ENCODE assay signal across 16 cellular contexts in genomic region chr7:3757059-3757458, GRCh38.
DNase-seq lines count a peak whose midpoint lies in the region; ATAC-seq and TF ChIP-seq lines count a peak whose summit lies in the region.
"Had no signal": no experiment of that assay in that cellular context is flagged by ENCODE, and none has a peak within 500 bp of the region (broad histone marks: within the 10 kb centered on the region; RNA-seq: fewer than 3 reads in every experiment).

No MANE protein-coding gene starts in this region.

- no peaks in the 10 kb centered on the region for H4K20me1 ChIP-seq in OCI-LY1 (ENCODE audit: insufficient read depth, low read length)

- H3K27ac Mint-ChIP-seq in WTC11, result 0 out of 2 replicates have a peak overlapping the region, but pooled peaks have one; percentile 24
- no peak overlapping the region for H3K27ac Mint-ChIP-seq in stimulated activated naive B cell treated with anti-CD40 and anti-IgM and Interleukin-4, amounts not matched to agents 10 μg/mL and 1 μg/mL and 100 μg/mL, for 72 hours
- H3K27ac Mint-ChIP-seq: CD4-positive, alpha-beta memory T cell; HFFc6 had no signal

- peak; percentile 9 for DNase-seq in SKM-1 treated with dmso at 0.1 percent for 144 hours (lab: John Stamatoyannopoulos, UW; ENCODE audit: unreplicated experiment)
- no peak for DNase-seq in SKM-1 (lab: John Stamatoyannopoulos, UW; ENCODE audit: unreplicated experiment)
- DNase-seq in WTC11 (ENCODE audit: low spot score), result no peak
- no peak for DNase-seq in stimulated activated naive B cell treated with anti-CD40 and anti-IgM and Interleukin-4, amounts not matched to agents 10 μg/mL and 1 μg/mL and 100 μg/mL, for 72 hours
- no peak for DNase-seq in T-helper 2 cell
- DNase-seq in NCI-H524 treated with DMSO at 0.1 percent for 48 hours (lab: John Stamatoyannopoulos, UW), result no peak
- DNase-seq in WERI-Rb-1, result no peak
- DNase-seq: C1 segment of cervical spinal cord; CD4-positive, alpha-beta memory T cell; COR-L47; DMS53; DMS79 treated with DMSO at 0.1 percent for 48 hours; GOT3; HFFc6 had no signal

- H2AFZ ChIP-seq in OCI-LY1 (ENCODE audit: low read length), result no peak overlapping the region

- no peak overlapping the region for H3K4me3 Mint-ChIP-seq in WTC11
- H3K4me3 Mint-ChIP-seq in stimulated activated naive B cell treated with anti-CD40 and anti-IgM and Interleukin-4, amounts not matched to agents 10 μg/mL and 1 μg/mL and 100 μg/mL, for 72 hours, result no peak overlapping the region
- H3K4me3 Mint-ChIP-seq: CD4-positive, alpha-beta memory T cell; HFFc6 had no signal

- no peak overlapping the region for H3K4me3 ChIP-seq in OCI-LY1 (ENCODE audit: low read depth, low read length, poor library complexity, severe bottlenecking)
- no peak overlapping the region for H3K4me3 ChIP-seq in WERI-Rb-1 (ENCODE audit: low read depth, low read length)
- H3K4me3 ChIP-seq: HAP-1 had no signal

- H3K4me1 Mint-ChIP-seq in WTC11, result peaks cover 26% of the 10 kb centered on the region
- H3K4me1 Mint-ChIP-seq in stimulated activated naive B cell treated with anti-CD40 and anti-IgM and Interleukin-4, amounts not matched to agents 10 μg/mL and 1 μg/mL and 100 μg/mL, for 72 hours, result peaks cover 4 to 5% of the 10 kb centered on the region in 2 donors
- H3K4me1 Mint-ChIP-seq: CD4-positive, alpha-beta memory T cell had no signal

- no peak overlapping the region for H3K9ac ChIP-seq in OCI-LY1 (ENCODE audit: low read length)

- POLR2A ChIA-PET in WTC11 (lab: Charles Lee), result no interaction called here

- peaks cover 8% of the 10 kb centered on the region; the same call in 1 of the 2 replicates for H3K9me3 Mint-ChIP-seq in WTC11
- H3K9me3 Mint-ChIP-seq in stimulated activated naive B cell treated with anti-CD40 and anti-IgM and Interleukin-4, amounts not matched to agents 10 μg/mL and 1 μg/mL and 100 μg/mL, for 72 hours, result peaks cover 0 to 3% of the 10 kb centered on the region in 2 donors
- H3K9me3 Mint-ChIP-seq: CD4-positive, alpha-beta memory T cell had no signal

- no peak for TF ChIP-seq CTCF in OCI-LY1 (IDR thresholded peaks at IDR 0.05; ENCODE audit: low read length)
- no peak for TF ChIP-seq CTCF in WTC11 (IDR thresholded peaks at IDR 0.05)
- no peak for TF ChIP-seq CTCF in WERI-Rb-1 (IDR thresholded peaks at IDR 0.05; ENCODE audit: low read depth, low read length)

- CTCF ChIA-PET in WTC11 (lab: Charles Lee), result no interaction called here

- H3K36me3 Mint-ChIP-seq in WTC11, result peaks cover 5% of the 10 kb centered on the region; the same call in 1 of the 2 replicates
- H3K36me3 Mint-ChIP-seq in stimulated activated naive B cell treated with anti-CD40 and anti-IgM and Interleukin-4, amounts not matched to agents 10 μg/mL and 1 μg/mL and 100 μg/mL, for 72 hours, result no peaks in the 10 kb centered on the region
- H3K36me3 Mint-ChIP-seq: CD4-positive, alpha-beta memory T cell had no signal

- H3K27ac ChIP-seq in OCI-LY1 (ENCODE audit: low read depth, low read length, poor library complexity, severe bottlenecking) (peak overlapping the region; percentile 30), WERI-Rb-1 (no peak overlapping the region)

- ATAC-seq in WTC11, result no peak
- peak; percentile 65 to 70 for ATAC-seq in stimulated activated naive B cell treated with anti-CD40 and anti-IgM and Interleukin-4, amounts not matched to agents 10 μg/mL and 1 μg/mL and 100 μg/mL, for 72 hours (replicated peaks)

- no peaks in the 10 kb centered on the region for H3K9me3 ChIP-seq in OCI-LY1 (ENCODE audit: low read length)
- no peaks in the 10 kb centered on the region for H3K9me3 ChIP-seq in WERI-Rb-1 (ENCODE audit: severe bottlenecking)
- H3K9me3 ChIP-seq: HAP-1 had no signal

- H3K36me3 ChIP-seq in OCI-LY1 (ENCODE audit: insufficient read depth, low read length) (no peaks in the 10 kb centered on the region), WERI-Rb-1 (no peaks in the 10 kb centered on the region)
- H3K36me3 ChIP-seq: HAP-1 had no signal

- H3K9me2 ChIP-seq in OCI-LY1 (ENCODE audit: low read depth, low read length), result no peaks in the 10 kb centered on the region

- H3K27me3 ChIP-seq in OCI-LY1 (ENCODE audit: insufficient read depth, low read length) (no peaks in the 10 kb centered on the region), WERI-Rb-1 (ENCODE audit: insufficient read depth, low read depth, severe bottlenecking) (no peaks in the 10 kb centered on the region)

- H3F3A ChIP-seq in OCI-LY1 (ENCODE audit: insufficient read depth, low read length), result no peaks in the 10 kb centered on the region

- no peaks in the 10 kb centered on the region for H3K79me2 ChIP-seq in OCI-LY1 (ENCODE audit: insufficient read depth, low read length)

- peaks cover 33% of the 10 kb centered on the region for H3K4me1 ChIP-seq in OCI-LY1 (ENCODE audit: insufficient read depth, low read length, severe bottlenecking)
- H3K4me1 ChIP-seq: HAP-1 had no signal

- H3K27me3 Mint-ChIP-seq in WTC11 (ENCODE audit: low read depth), result no peaks in the 10 kb centered on the region
- H3K27me3 Mint-ChIP-seq in stimulated activated naive B cell treated with anti-CD40 and anti-IgM and Interleukin-4, amounts not matched to agents 10 μg/mL and 1 μg/mL and 100 μg/mL, for 72 hours, result peaks cover 15% of the 10 kb centered on the region in 2 donors

- H3K4me2 ChIP-seq in OCI-LY1 (ENCODE audit: low read length), result no peak overlapping the region

TF ChIP-seq in WTC11, 78 proteins besides CTCF, POLR2A, EP300 and RAD21 (continues in another document):
- no peak for TF ChIP-seq HMGA2 (CRISPR knock-in tag; IDR thresholded peaks at IDR 0.05)
- TF ChIP-seq E2F1 (CRISPR knock-in tag; IDR thresholded peaks at IDR 0.05), result no peak
- no peak for TF ChIP-seq ATF3 (CRISPR knock-in tag; conservative IDR thresholded peaks at IDR 0.05)
- TF ChIP-seq NR1H2 (CRISPR knock-in tag; IDR thresholded peaks at IDR 0.05), result no peak
- TF ChIP-seq ZNF138 (CRISPR knock-in tag; conservative IDR thresholded peaks at IDR 0.05), result no peak
- TF ChIP-seq, protein P1, sequence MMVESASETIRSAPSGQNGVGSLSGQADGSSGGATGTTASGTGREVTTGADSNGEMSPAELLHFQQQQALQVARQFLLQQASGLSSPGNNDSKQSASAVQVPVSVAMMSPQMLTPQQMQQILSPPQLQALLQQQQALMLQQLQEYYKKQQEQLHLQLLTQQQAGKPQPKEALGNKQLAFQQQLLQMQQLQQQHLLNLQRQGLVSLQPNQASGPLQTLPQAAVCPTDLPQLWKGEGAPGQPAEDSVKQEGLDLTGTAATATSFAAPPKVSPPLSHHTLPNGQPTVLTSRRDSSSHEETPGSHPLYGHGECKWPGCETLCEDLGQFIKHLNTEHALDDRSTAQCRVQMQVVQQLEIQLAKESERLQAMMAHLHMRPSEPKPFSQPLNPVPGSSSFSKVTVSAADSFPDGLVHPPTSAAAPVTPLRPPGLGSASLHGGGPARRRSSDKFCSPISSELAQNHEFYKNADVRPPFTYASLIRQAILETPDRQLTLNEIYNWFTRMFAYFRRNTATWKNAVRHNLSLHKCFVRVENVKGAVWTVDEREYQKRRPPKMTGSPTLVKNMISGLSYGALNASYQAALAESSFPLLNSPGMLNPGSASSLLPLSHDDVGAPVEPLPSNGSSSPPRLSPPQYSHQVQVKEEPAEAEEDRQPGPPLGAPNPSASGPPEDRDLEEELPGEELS (CRISPR knock-in tag; IDR thresholded peaks at IDR 0.05), result no peak
- TF ChIP-seq TCF7 (CRISPR knock-in tag; IDR thresholded peaks at IDR 0.05; ENCODE audit: low read depth), result no peak
- TF ChIP-seq ZNF121 (CRISPR knock-in tag; IDR thresholded peaks at IDR 0.05), result no peak
- no peak for TF ChIP-seq ATF2 (CRISPR knock-in tag; IDR thresholded peaks at IDR 0.05; ENCODE audit: borderline replicate concordance, low read depth)
- TF ChIP-seq ZNF281 (CRISPR knock-in tag; IDR thresholded peaks at IDR 0.05), result no peak
